In the genomic region with DNA sequence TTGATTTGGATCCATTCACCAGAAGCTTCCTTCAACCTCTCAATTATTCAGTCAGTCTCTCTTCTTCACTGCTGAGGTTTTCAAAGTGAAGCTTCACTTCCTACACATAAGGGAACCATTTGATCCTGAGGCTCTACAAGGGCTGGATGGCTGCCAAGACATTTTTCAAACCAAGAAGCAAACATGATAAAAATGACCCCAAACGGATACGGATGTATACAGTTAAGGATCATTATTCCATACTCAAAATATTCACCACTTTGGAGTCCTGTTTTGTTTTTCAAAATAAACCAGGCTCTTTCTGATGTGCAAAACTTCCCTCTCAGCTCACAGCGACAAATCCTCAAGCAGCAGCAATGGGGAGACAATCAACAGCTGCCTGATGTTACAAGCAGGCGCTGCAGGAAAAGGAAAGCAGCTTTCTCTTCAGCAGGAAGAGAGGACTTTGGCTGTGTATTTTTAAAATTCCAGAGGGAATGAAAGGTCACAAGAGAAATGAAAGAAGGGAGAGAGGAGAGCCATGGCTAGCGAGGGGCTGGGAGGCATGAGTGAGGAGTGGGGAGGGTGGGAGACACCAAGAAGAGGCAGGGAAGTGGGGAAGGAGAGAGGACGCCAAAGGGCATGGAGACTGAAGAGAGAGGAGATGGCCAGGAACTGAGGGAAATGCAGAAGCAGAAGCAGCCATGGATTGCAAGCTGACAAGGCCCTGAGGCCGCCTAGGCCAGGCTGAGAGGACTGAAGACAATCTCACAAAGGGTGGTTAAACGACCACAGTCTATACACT, we compare ENCODE assay signal across 1 cellular context.
TF ChIP-seq lines count a peak whose summit lies in the region.

No MANE protein-coding gene starts in this region.

TF ChIP-seq in liver, 16 proteins besides CTCF, POLR2A, EP300 and RAD21 (continued from another document):
- TF ChIP-seq MAX (IDR thresholded peaks at IDR 0.05), result no peak
- no peak for TF ChIP-seq TAF1 (conservative IDR thresholded peaks at IDR 0.05)
- TF ChIP-seq HNF4G (IDR thresholded peaks at IDR 0.05), result no peak
